Comparison of ENCODE assay signal across 13 cellular contexts in genomic region chrX:44890687-44891086, GRCh38. TPM values are rescaled to one million over a fixed set of nuclear protein-coding genes. Genes with fewer than 3 reads are reported as not detected.
DNase-seq lines count a peak whose midpoint lies in the region; ATAC-seq and TF ChIP-seq lines count a peak whose summit lies in the region.
"Not testable (repeated sequence)": the region's sequence is repeated elsewhere in the genome, so short reads cannot be mapped to it uniquely, and the experiment has no call there.
"Had no signal": no experiment of that assay in that cellular context is flagged by ENCODE, and none has a peak within 500 bp of the region (broad histone marks: within the 10 kb centered on the region; RNA-seq: fewer than 3 reads in every experiment).

No MANE protein-coding gene starts in this region.

- H3K9me3 Mint-ChIP-seq in natural killer cell; stimulated activated naive B cell treated with anti-CD40 and anti-IgM and Interleukin-4, amounts not matched to agents 10 μg/mL and 1 μg/mL and 100 μg/mL, for 72 hours: not testable (repeated sequence)

- peaks cover 22 to 58% of the 10 kb centered on the region in 2 donors for H3K4me1 Mint-ChIP-seq in natural killer cell
- H3K4me1 Mint-ChIP-seq in stimulated activated naive B cell treated with anti-CD40 and anti-IgM and Interleukin-4, amounts not matched to agents 10 μg/mL and 1 μg/mL and 100 μg/mL, for 72 hours: peaks cover 19 to 24% of the 10 kb centered on the region in 2 donors

- not testable (repeated sequence) for H3K27me3 Mint-ChIP-seq in natural killer cell (ENCODE audit: low read depth in 2 of 2); stimulated activated naive B cell treated with anti-CD40 and anti-IgM and Interleukin-4, amounts not matched to agents 10 μg/mL and 1 μg/mL and 100 μg/mL, for 72 hours

- not testable (repeated sequence) for H3K4me3 ChIP-seq in HL-60 (replicated peaks; ENCODE audit: insufficient read depth, low read length)
- peak overlapping the region; percentile 40 for H3K4me3 ChIP-seq in LNCaP clone FGC (ENCODE audit: low read depth, low read length)

- ATAC-seq in natural killer cell; stimulated activated naive B cell treated with anti-CD40 and anti-IgM and Interleukin-4, amounts not matched to agents 10 μg/mL and 1 μg/mL and 100 μg/mL, for 72 hours (replicated peaks): not testable (repeated sequence)

- H3K27ac ChIP-seq in C4-2B (peak overlapping the region; percentile 93), HL-60 (replicated peaks) (peak overlapping the region; percentile 69), epithelial cell of prostate (peak overlapping the region; percentile 69)

- H3K4me3 Mint-ChIP-seq in natural killer cell: peak overlapping the region; percentile 43
- not testable (repeated sequence) for H3K4me3 Mint-ChIP-seq in stimulated activated naive B cell treated with anti-CD40 and anti-IgM and Interleukin-4, amounts not matched to agents 10 μg/mL and 1 μg/mL and 100 μg/mL, for 72 hours

- TF ChIP-seq CTCF in C4-2B (conservative IDR thresholded peaks at IDR 0.05); HL-60 (IDR thresholded peaks at IDR 0.05; ENCODE audit: insufficient read depth, low read length); LNCaP clone FGC (IDR thresholded peaks at IDR 0.05; ENCODE audit: control insufficient read depth, extremely low read depth, insufficient read depth); natural killer cell (IDR thresholded peaks at IDR 0.05): not testable (repeated sequence)

- not testable (repeated sequence) for H3K36me3 Mint-ChIP-seq in natural killer cell
- peaks cover 1 to 12% of the 10 kb centered on the region in 2 donors for H3K36me3 Mint-ChIP-seq in stimulated activated naive B cell treated with anti-CD40 and anti-IgM and Interleukin-4, amounts not matched to agents 10 μg/mL and 1 μg/mL and 100 μg/mL, for 72 hours

- H3K27me3 ChIP-seq in HL-60 (ENCODE audit: insufficient read depth, poor library complexity, severe bottlenecking): not testable (repeated sequence)

- DNase-seq in HL-60 (ENCODE audit: low read depth in 1 of 2, low spot score in 1 of 2); LNCaP clone FGC (ENCODE audit: low read depth); epithelial cell of prostate (ENCODE audit: low read depth, low spot score); natural killer cell; stimulated activated naive B cell treated with anti-CD40 and anti-IgM and Interleukin-4, amounts not matched to agents 10 μg/mL and 1 μg/mL and 100 μg/mL, for 72 hours: not testable (repeated sequence)

- intact Hi-C loops in natural killer cell (cut with micrococcal nuclease): not testable (repeated sequence)

- not testable (repeated sequence) for H3K27ac Mint-ChIP-seq in natural killer cell
- H3K27ac Mint-ChIP-seq in stimulated activated naive B cell treated with anti-CD40 and anti-IgM and Interleukin-4, amounts not matched to agents 10 μg/mL and 1 μg/mL and 100 μg/mL, for 72 hours: peak overlapping the region; percentile 14

RNA-seq across cellular contexts. Expression of gene KDM6A, which starts 17.7 kb away (rescaled TPM):
- total RNA-seq in natural killer cell: 100 to 1,000 TPM in 1 of 3 donors, 10 to 100 TPM in 2; 60.8 to 121 (median 73.1) TPM

RNA-seq across cellular contexts. Expression of gene DUSP21, which starts 46.9 kb away (rescaled TPM):
- total RNA-seq in natural killer cell: not detected
- total RNA-seq: A673; CD4-positive, alpha-beta memory T cell; CD4-positive, CD25-positive, alpha-beta regulatory T cell; CD8-positive, alpha-beta memory T cell; Daoy; G401; GM12878 had no signal
